In the genomic region with DNA sequence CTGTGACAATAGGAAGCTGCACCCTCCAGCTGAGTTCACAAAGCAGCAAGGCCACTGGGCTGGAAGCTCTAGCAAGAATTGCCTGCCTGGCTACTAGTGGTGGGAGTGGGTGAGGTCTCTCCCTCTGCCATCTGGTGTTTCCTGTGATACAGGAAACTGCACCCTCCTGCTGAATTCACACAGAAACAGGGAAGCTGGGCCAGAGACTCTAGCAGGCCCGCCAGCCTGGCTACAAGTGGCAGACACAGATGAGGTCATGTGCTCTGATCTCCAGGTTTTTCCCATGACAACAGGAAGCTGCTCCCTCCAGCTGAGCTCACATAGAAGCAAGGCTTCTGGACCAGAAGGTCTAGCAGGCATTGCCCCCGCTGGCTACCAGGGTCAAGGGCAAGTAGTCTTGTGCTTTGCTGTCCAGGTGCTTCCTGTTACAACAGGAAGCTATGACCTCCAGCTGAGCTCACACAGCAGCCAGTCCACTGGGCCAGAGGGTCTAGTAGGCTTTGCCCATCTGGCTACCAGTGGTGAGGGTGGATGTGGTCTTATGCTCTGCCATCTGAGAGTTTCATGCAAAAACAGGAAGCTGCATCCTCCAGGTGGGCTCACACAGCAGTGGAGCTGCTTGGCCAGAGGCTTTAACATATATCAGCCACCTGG, we compare ENCODE assay signal across 15 cellular contexts. TPM values are rescaled to one million over a fixed set of nuclear protein-coding genes. Genes with fewer than 3 reads are reported as not detected.
DNase-seq lines count a peak whose midpoint lies in the region; ATAC-seq and TF ChIP-seq lines count a peak whose summit lies in the region.
"Had no signal": no experiment of that assay in that cellular context is flagged by ENCODE, and none has a peak within 500 bp of the region (broad histone marks: within the 10 kb centered on the region; RNA-seq: fewer than 3 reads in every experiment).

No MANE protein-coding gene starts in this region.

- in situ Hi-C loops in transverse colon (cut with MboI; ENCODE audit: low pct_ligation_motif_present in 1 of 4, low pct_unique_long_range_greater_than_20kb in 1 of 4, low sequenced_read_pairs in 3 of 4): no loop called here

- no peak for TF ChIP-seq EP300 in transverse colon (IDR thresholded peaks at IDR 0.05; ENCODE audit: low read depth)

- no peak overlapping the region for H3K9ac ChIP-seq in colonic mucosa (ENCODE audit: low read depth in 2 of 2, low read length in 2 of 2)

- WGBS in transverse colon (ENCODE audit: low coverage in 1 of 2), 2 donors: 59% methylated on average over 2 of the region's 2 CpGs; no CpG with 5 or more reads in 1 of the 2 donors

- H3K4me3 ChIP-seq in NB4 (ENCODE audit: low read depth, low read length): no peak overlapping the region
- H3K4me3 ChIP-seq in transverse colon: no peak overlapping the region
- H3K4me3 ChIP-seq in colonic mucosa: no peak overlapping the region
- H3K4me3 ChIP-seq: thyroid gland had no signal

- DNase-seq in NCI-H1417 (lab: John Stamatoyannopoulos, UW) (peak in 2 of 3 experiments; percentile 13 to 26), NCI-H1417 treated with DMSO at 0.1 percent for 48 hours (lab: John Stamatoyannopoulos, UW) (no peak), NB4 (ENCODE audit: low read depth) (peak; percentile 7), left ventricle myocardium superior (peak; percentile 32), transverse colon (peak; percentile 26), colonic mucosa (no peak)
- no peak for DNase-seq in activated naive CD8-positive, alpha-beta T cell treated with anti-CD3 and anti-CD28 coated beads, Interleukin-2, amount 50 U/mL, for 24 hours
- DNase-seq: DMS153, IMR-90, small intestine had no signal

- no peak overlapping the region for H3K27ac Mint-ChIP-seq in activated naive CD8-positive, alpha-beta T cell treated with anti-CD3 and anti-CD28 coated beads, Interleukin-2, amount 50 U/mL, for 24 hours
- H3K27ac Mint-ChIP-seq: nephron had no signal

- H3K27me3 ChIP-seq in transverse colon: no peaks in the 10 kb centered on the region
- no peaks in the 10 kb centered on the region for H3K27me3 ChIP-seq in colonic mucosa
- H3K27me3 ChIP-seq: thyroid gland had no signal

- H3K4me3 Mint-ChIP-seq in activated naive CD8-positive, alpha-beta T cell treated with anti-CD3 and anti-CD28 coated beads, Interleukin-2, amount 50 U/mL, for 24 hours: no peak overlapping the region
- H3K4me3 Mint-ChIP-seq: nephron had no signal

- no peaks in the 10 kb centered on the region for H3K36me3 ChIP-seq in transverse colon
- H3K36me3 ChIP-seq in colonic mucosa: no peaks in the 10 kb centered on the region
- H3K36me3 ChIP-seq: thyroid gland had no signal

- no peaks in the 10 kb centered on the region for H3K27me3 Mint-ChIP-seq in activated naive CD8-positive, alpha-beta T cell treated with anti-CD3 and anti-CD28 coated beads, Interleukin-2, amount 50 U/mL, for 24 hours

- H3K27ac ChIP-seq in transverse colon (peak overlapping the region in 2 of 4 donors; percentile 10 to 25), colonic mucosa (no peak overlapping the region)
- H3K27ac ChIP-seq: thyroid gland had no signal

- H3K9me3 Mint-ChIP-seq in activated naive CD8-positive, alpha-beta T cell treated with anti-CD3 and anti-CD28 coated beads, Interleukin-2, amount 50 U/mL, for 24 hours: no peaks in the 10 kb centered on the region

- no peaks in the 10 kb centered on the region for H3K9me3 ChIP-seq in transverse colon
- no peaks in the 10 kb centered on the region for H3K9me3 ChIP-seq in colonic mucosa
- H3K9me3 ChIP-seq: thyroid gland had no signal

- H3K4me1 ChIP-seq in transverse colon (no peaks in the 10 kb centered on the region), colonic mucosa (no peaks in the 10 kb centered on the region)
- H3K4me1 ChIP-seq: thyroid gland had no signal

- peak; percentile 77 for ATAC-seq in left ventricle myocardium superior
- no peak for ATAC-seq in activated naive CD8-positive, alpha-beta T cell treated with anti-CD3 and anti-CD28 coated beads, Interleukin-2, amount 50 U/mL, for 24 hours
- no peak for ATAC-seq in GM21360 (IDR thresholded peaks at IDR 0.05; ENCODE audit: unreplicated experiment)
- ATAC-seq: HCT116, Panc1 had no signal

- intact Hi-C loops in left ventricle myocardium superior (cut with micrococcal nuclease): no loop called here
- intact Hi-C loops in transverse colon (cut with DNase I; ENCODE audit: low total_unique reads): no loop called here
- intact Hi-C loops in colonic mucosa (cut with DNase I): no loop called here

- TF ChIP-seq POLR2A in NB4 (IDR thresholded peaks at IDR 0.05; ENCODE audit: extremely low read depth, insufficient read length) (no peak), transverse colon (IDR thresholded peaks at IDR 0.05) (no peak)

- TF ChIP-seq CTCF in NB4 (IDR thresholded peaks at IDR 0.05; ENCODE audit: low read depth, low read length) (no peak), transverse colon (IDR thresholded peaks at IDR 0.05) (no peak), colonic mucosa (IDR thresholded peaks at IDR 0.05) (no peak)

- peaks cover 5% of the 10 kb centered on the region for H3K4me1 Mint-ChIP-seq in activated naive CD8-positive, alpha-beta T cell treated with anti-CD3 and anti-CD28 coated beads, Interleukin-2, amount 50 U/mL, for 24 hours
- H3K4me1 Mint-ChIP-seq: nephron had no signal

- H3K36me3 Mint-ChIP-seq in activated naive CD8-positive, alpha-beta T cell treated with anti-CD3 and anti-CD28 coated beads, Interleukin-2, amount 50 U/mL, for 24 hours (ENCODE audit: low read depth): peaks cover 2% of the 10 kb centered on the region

RNA-seq across cellular contexts. Expression of a gene that starts 41.5 kb away (rescaled TPM):
- 3.7 TPM for total RNA-seq in left ventricle myocardium superior
- 10 to 100 TPM in 2 of 4 donors, 1 to 10 TPM in 2; 5.2 to 18.7 (median 9.2) TPM for total RNA-seq in transverse colon
- total RNA-seq in colonic mucosa: 1 to 10 TPM; 2.4 to 3.8 TPM

Comparison
In these comparisons a context has a peak if more than half of its experiments do, and no peak if none do; other contexts are left out.
1. DNase-seq: peak in NCI-H1417 (2 of 3), NB4 (single experiment), left ventricle myocardium superior (single experiment) and transverse colon (single experiment); none in NCI-H1417 treated with DMSO at 0.1 percent for 48 hours (single experiment), colonic mucosa (single experiment) and activated naive CD8-positive, alpha-beta T cell treated with anti-CD3 and anti-CD28 coated beads, Interleukin-2, amount 50 U/mL, for 24 hours (single experiment).